In the genomic region with DNA sequence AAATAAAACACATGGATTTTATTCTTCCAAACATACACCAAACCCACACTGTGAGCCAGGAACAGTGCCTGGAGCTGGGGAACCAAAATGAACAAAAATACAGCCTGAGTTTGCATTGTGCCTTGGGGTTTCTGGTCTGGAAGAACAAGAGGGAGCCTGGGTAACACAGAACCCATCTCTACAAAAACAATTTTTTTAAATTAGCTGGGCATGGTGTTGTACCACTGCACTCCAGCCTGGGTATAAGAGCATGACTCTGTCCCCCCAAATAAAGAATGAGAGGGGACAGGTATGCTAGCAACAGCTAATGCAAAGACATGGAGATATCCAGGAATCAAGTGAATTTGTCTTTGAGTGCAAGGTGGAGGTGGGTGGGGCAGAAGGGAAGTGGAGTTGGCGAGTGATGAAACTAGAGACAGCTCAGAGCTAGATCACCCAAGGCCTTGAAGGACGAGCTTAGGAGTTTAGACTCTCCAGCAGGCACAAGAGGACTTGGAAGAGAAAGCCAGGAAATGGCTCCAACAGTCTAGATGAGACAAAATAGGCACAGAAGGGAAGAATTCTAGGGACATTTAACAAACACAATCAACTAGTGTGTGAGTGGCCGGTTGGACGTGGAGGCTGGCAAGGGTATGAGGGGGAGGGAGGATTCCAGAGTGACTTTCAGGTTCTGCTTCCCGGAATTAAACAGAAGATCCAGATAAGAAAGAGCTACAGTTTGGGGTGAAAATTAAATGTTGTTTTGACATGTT, we compare ENCODE assay signal across 8 cellular contexts. TPM values are rescaled to one million over a fixed set of nuclear protein-coding genes. Genes with fewer than 3 reads are reported as not detected.
DNase-seq lines count a peak whose midpoint lies in the region; ATAC-seq and TF ChIP-seq lines count a peak whose summit lies in the region.

No MANE protein-coding gene starts in this region.

- ATAC-seq in naive thymus-derived CD8-positive, alpha-beta T cell, result peak; percentile 44 to 53
- ATAC-seq in GM21786 (IDR thresholded peaks at IDR 0.05; ENCODE audit: unreplicated experiment) (no peak), GM21515 (IDR thresholded peaks at IDR 0.05; ENCODE audit: unreplicated experiment) (no peak), body of pancreas (no peak)

- no peaks in the 10 kb centered on the region for H3K27me3 ChIP-seq in body of pancreas

- no peaks in the 10 kb centered on the region for H3K9me3 ChIP-seq in body of pancreas

- H3K4me3 ChIP-seq in body of pancreas, result no peak overlapping the region

- intact Hi-C loops in CD14-positive monocyte (cut with micrococcal nuclease), result loop anchor here (5.0 to 10.0 kb wide), 4 partner anchors 33 to 108 kb away; no protein-coding TSS in a partner anchor
- intact Hi-C loops in body of pancreas (cut with DNase I), result no loop called here

- peak overlapping the region in 1 of 4 donors; percentile 45 for H3K27ac ChIP-seq in body of pancreas

- DNase-seq in CD14-positive monocyte (ENCODE audit: low spot score), result peak; percentile 69
- DNase-seq in NCI-H226, result peak; percentile 69
- DNase-seq in central memory CD4-positive, alpha-beta T cell, result peak; percentile 21
- no peak for DNase-seq in naive thymus-derived CD8-positive, alpha-beta T cell
- no peak for DNase-seq in iPS-NIHi11 (ENCODE audit: low spot score)
- no peak for DNase-seq in body of pancreas

- H3K9me3 Mint-ChIP-seq in CD14-positive monocyte, result no peaks in the 10 kb centered on the region
- no peaks in the 10 kb centered on the region for H3K9me3 Mint-ChIP-seq in naive thymus-derived CD8-positive, alpha-beta T cell

- WGBS in body of pancreas, 2 donors, result 57% methylated on average over 5 of the region's 5 CpGs

- TF ChIP-seq CTCF in CD14-positive monocyte (IDR thresholded peaks at IDR 0.05) (no peak), body of pancreas (IDR thresholded peaks at IDR 0.05) (no peak)

- H3K36me3 ChIP-seq in body of pancreas (replicated peaks in 1 of 2; ENCODE audit: insufficient read depth in 1 of 2, low read depth in 2 of 2), result no peaks in the 10 kb centered on the region

- POLR2A ChIA-PET in naive thymus-derived CD8-positive, alpha-beta T cell (lab: Charles Lee), result interaction anchor here (0.8 to 1.9 kb wide), 6 partner anchors 10 to 49 kb away, joined by 3 to 4 read pairs (median 3); partner anchors contain the start of gene FNBP1

- no peak for TF ChIP-seq POLR2A in body of pancreas (IDR thresholded peaks at IDR 0.05)

- H3K4me1 Mint-ChIP-seq in CD14-positive monocyte, result peaks cover 48% of the 10 kb centered on the region
- peaks cover 30 to 80% (median 67%) of the 10 kb centered on the region in 4 donors for H3K4me1 Mint-ChIP-seq in naive thymus-derived CD8-positive, alpha-beta T cell

- no peaks in the 10 kb centered on the region for H3K27me3 Mint-ChIP-seq in CD14-positive monocyte (ENCODE audit: low read depth in 3 of 3)
- H3K27me3 Mint-ChIP-seq in naive thymus-derived CD8-positive, alpha-beta T cell, result no peaks in the 10 kb centered on the region

- H3K4me1 ChIP-seq in body of pancreas, result peaks cover 8% of the 10 kb centered on the region

- H3K4me3 Mint-ChIP-seq in CD14-positive monocyte, result peak overlapping the region; percentile 57 to 92
- H3K4me3 Mint-ChIP-seq in naive thymus-derived CD8-positive, alpha-beta T cell, result peak overlapping the region in 9 of 10 donors; percentile 54 to 76 (median 65)

- peak overlapping the region; percentile 99 to 100 (median 99) for H3K27ac Mint-ChIP-seq in CD14-positive monocyte
- H3K27ac Mint-ChIP-seq in naive thymus-derived CD8-positive, alpha-beta T cell, result peak overlapping the region; percentile 81 to 95 (median 91)

- peaks cover 25 to 45% of the 10 kb centered on the region in 2 donors for H3K36me3 Mint-ChIP-seq in CD14-positive monocyte
- H3K36me3 Mint-ChIP-seq in naive thymus-derived CD8-positive, alpha-beta T cell, result peaks cover 0 to 52% (median 6%) of the 10 kb centered on the region in 3 donors

RNA-seq across cellular contexts. Expression of gene FNBP1, which starts 47.4 kb away (rescaled TPM):
- polyA plus RNA-seq in CD14-positive monocyte, result 10 to 100 TPM; 51.4 to 60.7 TPM
- 100 to 1,000 TPM; 156 to 164 TPM for total RNA-seq in naive thymus-derived CD8-positive, alpha-beta T cell
- 100 to 1,000 TPM; 130 to 143 (median 136) TPM for polyA plus RNA-seq in naive thymus-derived CD8-positive, alpha-beta T cell
- 10 to 100 TPM; 17.1 to 17.9 TPM for total RNA-seq in body of pancreas

RNA-seq across cellular contexts. Expression of gene GPR107, which starts 58.1 kb away (rescaled TPM):
- 1 to 10 TPM; 6.0 TPM for polyA plus RNA-seq in CD14-positive monocyte
- 10 to 100 TPM; 21.9 to 25.3 TPM for total RNA-seq in naive thymus-derived CD8-positive, alpha-beta T cell
- 1 to 10 TPM; 1.4 to 3.2 (median 2.2) TPM for polyA plus RNA-seq in naive thymus-derived CD8-positive, alpha-beta T cell
- total RNA-seq in body of pancreas, result 10 to 100 TPM in 1 of 2 donors, 1 to 10 TPM in 1; 9.6 to 11.4 TPM

Comparison
In these comparisons a context has a peak if more than half of its experiments do, and no peak if none do; other contexts are left out.
1. DNase-seq: peak in CD14-positive monocyte (single experiment), NCI-H226 (single experiment) and central memory CD4-positive, alpha-beta T cell (single experiment); none in naive thymus-derived CD8-positive, alpha-beta T cell (0 of 10), iPS-NIHi11 (single experiment) and body of pancreas (0 of 4).
2. ATAC-seq: peak in naive thymus-derived CD8-positive, alpha-beta T cell (2 of 2); none in GM21786 (single experiment), GM21515 (single experiment) and body of pancreas (single experiment).
3. RNA of gene FNBP1, which starts 47.4 kb away (total RNA-seq): 156 to 164 TPM in naive thymus-derived CD8-positive, alpha-beta T cell; 17.1 to 17.9 TPM in body of pancreas; every median in the first group is over 4 times any median in the second.